Comparison of ENCODE assay signal across 32 cellular contexts in genomic region chr6:50689210-50689609, GRCh38. TPM values are rescaled to one million over a fixed set of nuclear protein-coding genes. Genes with fewer than 3 reads are reported as not detected.
"Had no signal": no experiment of that assay in that cellular context is flagged by ENCODE, and none has a peak within 500 bp of the region (broad histone marks: within the 10 kb centered on the region; RNA-seq: fewer than 3 reads in every experiment).

No MANE protein-coding gene starts in this region.

- H3K27ac ChIP-seq: stomach, suprapubic skin, testis, thoracic aorta, thyroid gland, tibial artery, tibial nerve, transverse colon, upper lobe of left lung, upper lobe of right lung, uterus, vagina had no signal

- FAIRE-seq: urothelium cell line had no signal

- H3K27ac Mint-ChIP-seq: stimulated activated effector memory CD8-positive, alpha-beta T cell treated with anti-CD3 and anti-CD28 coated beads, Interleukin-12 subunit alpha, Interleukin-12 subunit beta, amount 100 ng/mL, for 72 hours; stimulated activated memory B cell treated with anti-CD40 and anti-IgM and Interleukin-4, amounts not matched to agents 10 μg/mL and 1 μg/mL and 100 μg/mL, for 72 hours; stimulated activated naive B cell treated with anti-CD40 and anti-IgM and Interleukin-4, amounts not matched to agents 10 μg/mL and 1 μg/mL and 100 μg/mL, for 72 hours; stimulated activated naive CD8-positive, alpha-beta T cell treated with anti-CD3 and anti-CD28 coated beads, Interleukin-15, amount 100 ng/mL, for 72 hours; stimulated activated naive CD8-positive, alpha-beta T cell treated with anti-CD3 and anti-CD28 coated beads, Interleukin-15, Interleukin-2, amounts not matched to agents 100 ng/mL and 50 ng/mL, for 24 hours; type B pancreatic cell had no signal

- H3K4me1 Mint-ChIP-seq: stimulated activated effector memory CD8-positive, alpha-beta T cell treated with anti-CD3 and anti-CD28 coated beads, Interleukin-12 subunit alpha, Interleukin-12 subunit beta, amount 100 ng/mL, for 72 hours; stimulated activated memory B cell treated with anti-CD40 and anti-IgM and Interleukin-4, amounts not matched to agents 10 μg/mL and 1 μg/mL and 100 μg/mL, for 72 hours; stimulated activated naive B cell treated with anti-CD40 and anti-IgM and Interleukin-4, amounts not matched to agents 10 μg/mL and 1 μg/mL and 100 μg/mL, for 72 hours; stimulated activated naive CD8-positive, alpha-beta T cell treated with anti-CD3 and anti-CD28 coated beads, Interleukin-15, amount 100 ng/mL, for 72 hours had no signal

- H3K4me3 ChIP-seq: stomach, suprapubic skin, testis, thoracic aorta, thyroid gland, tibial artery, tibial nerve, transverse colon, upper lobe of left lung, upper lobe of right lung, uterus, vagina had no signal

- H3K4me1 ChIP-seq: stomach, suprapubic skin, testis, thyroid gland, tibial artery, tibial nerve, transverse colon, upper lobe of left lung, upper lobe of right lung, uterus, vagina had no signal

- H3K9me3 Mint-ChIP-seq: stimulated activated naive CD8-positive, alpha-beta T cell treated with anti-CD3 and anti-CD28 coated beads, Interleukin-15, amount 100 ng/mL, for 72 hours; type B pancreatic cell had no signal

- H3K36me3 ChIP-seq: stomach, suprapubic skin, thoracic aorta, thyroid gland, tibial artery, tibial nerve, transverse colon, upper lobe of left lung, upper lobe of right lung, uterus, vagina had no signal

- H3K27me3 ChIP-seq: stomach, suprapubic skin, testis, thyroid gland, tibial artery, tibial nerve, transverse colon, upper lobe of left lung, upper lobe of right lung, uterus, vagina had no signal

- H3K9me3 ChIP-seq: stomach, suprapubic skin, testis, thoracic aorta, thyroid gland, tibial artery, tibial nerve, transverse colon, upper lobe of left lung, upper lobe of right lung, uterus, vagina had no signal

- DNase-seq: stimulated activated CD4-positive, alpha-beta T cell treated with anti-CD3 and anti-CD28 coated beads, Interleukin-2, amount 100 ng/mL, for 48 hours; stimulated activated CD4-positive, alpha-beta T cell treated with anti-CD3 and anti-CD28 coated beads, Interleukin-4, amount 100 ng/mL, for 1 hour; stimulated activated CD4-positive, alpha-beta T cell treated with anti-CD3 and anti-CD28 coated beads, Interleukin-4, amount 100 ng/mL, for 24 hours; stimulated activated CD4-positive, alpha-beta T cell treated with anti-CD3 and anti-CD28 coated beads, Interleukin-4, amount 100 ng/mL, for 4 hours; stimulated activated CD8-positive, alpha-beta memory T cell treated with anti-CD3 and anti-CD28 coated beads, Interleukin-4, amount 100 ng/mL, for 48 hours; stimulated activated naive B cell treated with anti-CD40 and anti-IgM and Interleukin-4, amounts not matched to agents 10 μg/mL and 1 μg/mL and 100 μg/mL, for 72 hours; stimulated activated naive CD4-positive, alpha-beta T cell; stimulated activated naive CD4-positive, alpha-beta T cell treated with Interleukin-2 at 50 U/mL for 16 hours; stimulated activated naive CD8-positive, alpha-beta T cell treated with anti-CD3 and anti-CD28 coated beads, Interleukin-15, amount 100 ng/mL, for 72 hours; stimulated activated naive CD8-positive, alpha-beta T cell treated with anti-CD3 and anti-CD28 coated beads, Interleukin-15, Interleukin-2, amounts not matched to agents 100 U/mL and 50 U/mL, for 24 hours; stomach; substantia nigra; testis; thyroid gland; tibial artery; transverse colon; trophoblast cell; upper lobe of left lung; upper lobe of right lung; uterus had no signal

- H3K4me3 Mint-ChIP-seq: stimulated activated effector memory CD8-positive, alpha-beta T cell treated with anti-CD3 and anti-CD28 coated beads, Interleukin-12 subunit alpha, Interleukin-12 subunit beta, amount 100 ng/mL, for 72 hours; stimulated activated memory B cell treated with anti-CD40 and anti-IgM and Interleukin-4, amounts not matched to agents 10 μg/mL and 1 μg/mL and 100 μg/mL, for 72 hours; stimulated activated naive B cell treated with anti-CD40 and anti-IgM and Interleukin-4, amounts not matched to agents 10 μg/mL and 1 μg/mL and 100 μg/mL, for 72 hours; stimulated activated naive CD8-positive, alpha-beta T cell treated with anti-CD3 and anti-CD28 coated beads, Interleukin-15, amount 100 ng/mL, for 72 hours; stimulated activated naive CD8-positive, alpha-beta T cell treated with anti-CD3 and anti-CD28 coated beads, Interleukin-15, Interleukin-2, amounts not matched to agents 100 ng/mL and 50 ng/mL, for 24 hours; type B pancreatic cell had no signal

- H3K27me3 Mint-ChIP-seq: stimulated activated memory B cell treated with anti-CD40 and anti-IgM and Interleukin-4, amounts not matched to agents 10 μg/mL and 1 μg/mL and 100 μg/mL, for 72 hours; stimulated activated naive B cell treated with anti-CD40 and anti-IgM and Interleukin-4, amounts not matched to agents 10 μg/mL and 1 μg/mL and 100 μg/mL, for 72 hours; stimulated activated naive CD8-positive, alpha-beta T cell treated with anti-CD3 and anti-CD28 coated beads, Interleukin-15, amount 100 ng/mL, for 72 hours; stimulated activated naive CD8-positive, alpha-beta T cell treated with anti-CD3 and anti-CD28 coated beads, Interleukin-15, Interleukin-2, amounts not matched to agents 100 ng/mL and 50 ng/mL, for 24 hours had no signal

- ATAC-seq: stimulated activated effector memory CD8-positive, alpha-beta T cell treated with anti-CD3 and anti-CD28 coated beads, Interleukin-12 subunit alpha, Interleukin-12 subunit beta, amount 100 ng/mL, for 72 hours; stimulated activated memory B cell treated with anti-CD40 and anti-IgM and Interleukin-4, amounts not matched to agents 10 μg/mL and 1 μg/mL and 100 μg/mL, for 72 hours; stimulated activated naive B cell treated with anti-CD40 and anti-IgM and Interleukin-4, amounts not matched to agents 10 μg/mL and 1 μg/mL and 100 μg/mL, for 72 hours; stimulated activated naive CD8-positive, alpha-beta T cell treated with anti-CD3 and anti-CD28 coated beads, Interleukin-15, amount 100 ng/mL, for 72 hours; stimulated activated naive CD8-positive, alpha-beta T cell treated with anti-CD3 and anti-CD28 coated beads, Interleukin-15, Interleukin-2, amounts not matched to agents 100 U/mL and 50 U/mL, for 24 hours; upper lobe of right lung had no signal

- H3K36me3 Mint-ChIP-seq: stimulated activated effector memory CD8-positive, alpha-beta T cell treated with anti-CD3 and anti-CD28 coated beads, Interleukin-12 subunit alpha, Interleukin-12 subunit beta, amount 100 ng/mL, for 72 hours; stimulated activated memory B cell treated with anti-CD40 and anti-IgM and Interleukin-4, amounts not matched to agents 10 μg/mL and 1 μg/mL and 100 μg/mL, for 72 hours; stimulated activated naive B cell treated with anti-CD40 and anti-IgM and Interleukin-4, amounts not matched to agents 10 μg/mL and 1 μg/mL and 100 μg/mL, for 72 hours; type B pancreatic cell had no signal

RNA-seq across cellular contexts. Expression of gene TFAP2D, which starts 24.1 kb away (rescaled TPM):
- total RNA-seq: stomach, subcutaneous adipose tissue, suprapubic skin, testis, thoracic aorta, thyroid gland, tibial nerve, transverse colon, upper lobe of left lung, upper lobe of right lung, ureter, urinary bladder, uterus, vagina had no signal
- polyA plus RNA-seq: stomach, urinary bladder had no signal
